1 cellular context compared by ENCODE assay signal in the genomic region with DNA sequence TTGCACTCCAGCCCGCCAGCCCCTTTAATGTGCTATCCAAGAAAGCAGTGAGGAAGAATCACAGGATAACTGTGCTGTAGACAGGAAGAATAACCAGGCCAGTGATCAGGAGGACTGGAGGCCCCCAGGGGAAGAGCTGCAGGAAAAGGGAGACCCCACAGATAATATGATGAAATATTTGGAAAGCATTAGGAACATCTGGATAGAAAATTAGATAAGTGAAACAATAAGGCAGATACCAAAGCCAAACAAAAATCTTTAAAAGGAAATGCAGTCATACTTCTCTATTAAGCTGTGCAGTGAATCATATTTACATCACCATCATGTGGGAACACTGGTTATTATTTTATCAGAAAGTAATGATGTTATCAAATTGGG.
TF ChIP-seq lines count a peak whose summit lies in the region.

No MANE protein-coding gene starts in this region.

TF ChIP-seq in IMR-90, 13 proteins besides CTCF, POLR2A, EP300 and RAD21 (continued from another document):
- no peak for TF ChIP-seq RCOR1 (IDR thresholded peaks at IDR 0.05; ENCODE audit: insufficient replicate concordance, low read length)
TF ChIP-seq in IMR-90: peak in this region for 2.
